In the genomic region with DNA sequence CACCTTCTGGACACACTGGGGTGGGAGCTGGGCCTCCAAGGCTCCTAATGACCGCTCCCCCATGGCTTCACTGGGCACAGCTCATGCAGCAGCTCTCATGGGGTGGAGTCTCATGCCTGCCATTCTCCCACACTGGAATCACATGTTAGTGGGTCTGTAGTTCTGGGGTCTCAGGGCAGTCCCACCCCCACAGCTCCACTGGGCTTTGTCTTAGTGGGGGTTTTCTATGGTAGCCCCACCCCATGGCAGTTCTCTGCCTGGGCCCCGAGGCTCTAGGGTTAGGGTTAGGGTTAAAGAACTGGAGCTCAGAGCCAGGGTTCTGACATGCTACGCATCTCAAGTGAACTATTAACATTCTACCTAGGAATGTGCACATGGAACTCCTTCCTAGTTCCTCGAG, we compare ENCODE assay signal across 27 cellular contexts.
"Had no signal": no experiment of that assay in that cellular context is flagged by ENCODE, and none has a peak within 500 bp of the region (broad histone marks: within the 10 kb centered on the region; RNA-seq: fewer than 3 reads in every experiment).

No MANE protein-coding gene starts in this region.

- H3K27ac ChIP-seq: colonic mucosa, coronary artery, dorsolateral prefrontal cortex, epithelial cell of prostate, esophagus squamous epithelium, foreskin keratinocyte, gastrocnemius medialis, gastroesophageal sphincter, heart left ventricle, heart right ventricle had no signal

- H3K4me3 ChIP-seq: colonic mucosa, coronary artery, dorsolateral prefrontal cortex, esophagus squamous epithelium, gastrocnemius medialis, gastroesophageal sphincter, heart left ventricle, heart right ventricle had no signal

- H3K4me3 Mint-ChIP-seq: dendritic cell treated with granulocyte-macrophage colony-stimulating factor and Interleukin-4, amounts not matched to agents 40 ng/mL and 50 ng/mL, for 4 days; effector memory CD8-positive, alpha-beta T cell; endodermal cell had no signal

- FAIRE-seq: colon, endometrium, endothelial cell of umbilical vein, frontal cortex had no signal

- H3K4me1 ChIP-seq: colonic mucosa, foreskin keratinocyte, gastrocnemius medialis, gastroesophageal sphincter, heart left ventricle, heart right ventricle had no signal

- H3K27me3 Mint-ChIP-seq: dendritic cell treated with granulocyte-macrophage colony-stimulating factor and Interleukin-4, amounts not matched to agents 40 ng/mL and 50 ng/mL, for 4 days had no signal

- H3K9me3 ChIP-seq: colonic mucosa, esophagus squamous epithelium, gastrocnemius medialis, gastroesophageal sphincter, heart left ventricle, heart right ventricle had no signal

- ATAC-seq: effector memory CD8-positive, alpha-beta T cell; esophagus mucosa; foreskin keratinocyte; gastrocnemius medialis; gastroesophageal sphincter; heart left ventricle; heart right ventricle had no signal

- H3K9me3 Mint-ChIP-seq: effector memory CD8-positive, alpha-beta T cell; endodermal cell had no signal

- H3K36me3 ChIP-seq: colonic mucosa, esophagus squamous epithelium, gastrocnemius medialis, gastroesophageal sphincter, heart left ventricle, heart right ventricle had no signal

- DNase-seq: colonic mucosa; cortex of kidney; dermis blood vessel endothelial cell; dorsolateral prefrontal cortex; effector CD8-positive, alpha-beta T cell; effector memory CD4-positive, alpha-beta T cell; effector memory CD8-positive, alpha-beta T cell; endodermal cell; erythroblast; esophagus squamous epithelium; foreskin fibroblast; foreskin keratinocyte; foreskin melanocyte; gastrocnemius medialis; glutamatergic neuron; head of caudate nucleus; heart left ventricle; heart right ventricle had no signal

- H3K27me3 ChIP-seq: colonic mucosa, dorsolateral prefrontal cortex, foreskin keratinocyte, gastrocnemius medialis, gastroesophageal sphincter had no signal

- H3K27ac Mint-ChIP-seq: dendritic cell treated with granulocyte-macrophage colony-stimulating factor and Interleukin-4, amounts not matched to agents 40 ng/mL and 50 ng/mL, for 4 days; effector memory CD8-positive, alpha-beta T cell; endodermal cell had no signal
